ENCODE assay signal across 8 cellular contexts in genomic region chr12:2284321-2284813, GRCh38.
DNase-seq lines count a peak whose midpoint lies in the region; FAIRE-seq and TF ChIP-seq lines count a peak whose summit lies in the region.
"Had no signal": no experiment of that assay in that cellular context is flagged by ENCODE, and none has a peak within 500 bp of the region (broad histone marks: within the 10 kb centered on the region; RNA-seq: fewer than 3 reads in every experiment).

No MANE protein-coding gene starts in this region.

- H4K20me1 ChIP-seq in Karpas-422 (ENCODE audit: insufficient read depth, low read depth, low read length) (no peaks in the 10 kb centered on the region), SU-DHL-6 (ENCODE audit: low read depth, low read length) (no peaks in the 10 kb centered on the region)

- H3K79me2 ChIP-seq in Karpas-422 (ENCODE audit: low read length) (no peaks in the 10 kb centered on the region), SU-DHL-6 (ENCODE audit: insufficient read depth, low read length) (no peaks in the 10 kb centered on the region)

- H3K4me1 ChIP-seq in Karpas-422 (ENCODE audit: low read length) = no peaks in the 10 kb centered on the region
- peaks cover 0 to 74% of the 10 kb centered on the region in 2 donors for H3K4me1 ChIP-seq in right atrium auricular region
- peaks cover 46% of the 10 kb centered on the region for H3K4me1 ChIP-seq in suprapubic skin

- H3K36me3 ChIP-seq in Karpas-422 (ENCODE audit: insufficient read depth, low read length) = no peaks in the 10 kb centered on the region
- H3K36me3 ChIP-seq in SU-DHL-6 (ENCODE audit: low read length) = no peaks in the 10 kb centered on the region; the same call in 1 of the 2 replicates
- H3K36me3 ChIP-seq in right atrium auricular region = no peaks in the 10 kb centered on the region
- H3K36me3 ChIP-seq in suprapubic skin = no peaks in the 10 kb centered on the region

- 34% methylated on average over 10 of the region's 10 CpGs for WGBS in suprapubic skin

- no peak overlapping the region for H3K4me3 ChIP-seq in Karpas-422 (ENCODE audit: low read length)
- no peak overlapping the region for H3K4me3 ChIP-seq in SU-DHL-6 (ENCODE audit: insufficient read depth, low read length, poor library complexity, severe bottlenecking)
- H3K4me3 ChIP-seq in right atrium auricular region = no peak overlapping the region
- H3K4me3 ChIP-seq in suprapubic skin = peak overlapping the region; percentile 7

- FAIRE-seq in GM12891 (lab: Jason Lieb, UNC) = no peak
- FAIRE-seq: TTC549 had no signal

- H3K27ac ChIP-seq in Karpas-422 (ENCODE audit: low read length) (no peak overlapping the region), SU-DHL-6 (ENCODE audit: low read depth, low read length) (peak overlapping the region; percentile 56), right atrium auricular region (peak overlapping the region; percentile 74 to 81), suprapubic skin (peak overlapping the region; percentile 49)

- no peaks in the 10 kb centered on the region for H3K27me3 ChIP-seq in Karpas-422 (ENCODE audit: low read length)
- H3K27me3 ChIP-seq in SU-DHL-6 (ENCODE audit: low read length) = no peaks in the 10 kb centered on the region
- H3K27me3 ChIP-seq in right atrium auricular region = no peaks in the 10 kb centered on the region
- H3K27me3 ChIP-seq in suprapubic skin = no peaks in the 10 kb centered on the region

- TF ChIP-seq POLR2A in suprapubic skin (IDR thresholded peaks at IDR 0.05) (no peak), GM12891 (IDR thresholded peaks at IDR 0.05; ENCODE audit: low read depth, low read length) (no peak)

- H3K9ac ChIP-seq in Karpas-422 (ENCODE audit: low read length) (no peak overlapping the region), SU-DHL-6 (ENCODE audit: low read length) (peak overlapping the region; percentile 49)

- H2AFZ ChIP-seq in Karpas-422 (ENCODE audit: low read length) (peak overlapping the region; percentile 64; the same call in 1 of the 2 replicates), SU-DHL-6 (ENCODE audit: low read depth, low read length, severe bottlenecking) (peak overlapping the region; percentile 68)

- no peak for TF ChIP-seq CTCF in SU-DHL-6 (IDR thresholded peaks at IDR 0.05; ENCODE audit: insufficient read depth, low read length, poor library complexity, severe bottlenecking)
- TF ChIP-seq CTCF in right atrium auricular region (IDR thresholded peaks at IDR 0.05) = no peak
- TF ChIP-seq CTCF in suprapubic skin (IDR thresholded peaks at IDR 0.05) = no peak

- H3K9me3 ChIP-seq in Karpas-422 (ENCODE audit: low read length) (no peaks in the 10 kb centered on the region), SU-DHL-6 (ENCODE audit: insufficient read depth, low read length) (peaks cover 5% of the 10 kb centered on the region; the same call in 1 of the 2 replicates), right atrium auricular region (no peaks in the 10 kb centered on the region), suprapubic skin (no peaks in the 10 kb centered on the region)

- DNase-seq in Karpas-422 = no peak
- no peak for DNase-seq in right atrium auricular region (ENCODE audit: low spot score)
- DNase-seq in suprapubic skin (ENCODE audit: low spot score in 2 of 2) = no peak
- no peak for DNase-seq in A172 (ENCODE audit: low spot score)
- DNase-seq in GM12891 (ENCODE audit: insufficient read length, low spot score) = no peak
- DNase-seq in DMS153 treated with DMSO at 0.1 percent for 48 hours (lab: John Stamatoyannopoulos, UW; ENCODE audit: unreplicated experiment) = no peak

- H3K4me2 ChIP-seq in Karpas-422 (ENCODE audit: low read depth, low read length, poor library complexity, severe bottlenecking) = no peak overlapping the region
- peak overlapping the region; percentile 45 for H3K4me2 ChIP-seq in SU-DHL-6 (ENCODE audit: low read depth, low read length, poor library complexity, severe bottlenecking)

- no peak for TF ChIP-seq EP300 in suprapubic skin (IDR thresholded peaks at IDR 0.05)

- H3K9me2 ChIP-seq in Karpas-422 (replicated peaks; ENCODE audit: insufficient read depth, low read length) = no peaks in the 10 kb centered on the region
- H3K9me2 ChIP-seq in SU-DHL-6 (replicated peaks; ENCODE audit: insufficient read depth, low read length) = no peaks in the 10 kb centered on the region

- no peaks in the 10 kb centered on the region for H3F3A ChIP-seq in SU-DHL-6 (ENCODE audit: insufficient read depth)

TF ChIP-seq in GM12891, 5 proteins besides CTCF, POLR2A, EP300 and RAD21:
- TF ChIP-seq POU2F2 (IDR thresholded peaks at IDR 0.05; ENCODE audit: low read depth, low read length) (no peak), PAX5 (IDR thresholded peaks at IDR 0.05; ENCODE audit: insufficient read depth, low read length, severe bottlenecking) (no peak), POLR2AphosphoS5 (IDR thresholded peaks at IDR 0.05; ENCODE audit: low read depth, low read length) (no peak), SPI1 (IDR thresholded peaks at IDR 0.05; ENCODE audit: low read depth, low read length) (no peak), TAF1 (IDR thresholded peaks at IDR 0.05; ENCODE audit: low read depth, low read length) (no peak)
TF ChIP-seq in GM12891: peak in this region for 0.
